In the genomic region with DNA sequence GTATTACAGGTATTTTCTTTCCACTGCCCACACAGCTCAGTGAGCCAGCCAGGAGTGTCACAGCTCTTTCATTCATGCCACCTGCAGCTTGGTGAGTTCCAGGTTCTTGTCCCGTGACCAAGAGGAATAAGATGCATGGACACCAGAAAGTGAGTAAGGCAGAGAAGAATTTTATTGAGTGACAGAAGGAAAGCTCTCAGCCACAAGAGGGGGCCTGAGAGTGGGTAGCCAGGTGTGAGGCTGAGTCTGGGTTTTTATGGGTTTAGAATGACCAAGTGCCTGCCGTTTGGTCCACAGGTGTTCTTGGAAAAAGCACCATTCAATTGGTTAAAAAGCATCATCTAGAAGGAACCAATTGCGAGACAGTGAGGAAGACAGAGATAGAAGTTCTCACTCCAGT, we compare ENCODE assay signal across 16 cellular contexts.
DNase-seq lines count a peak whose midpoint lies in the region; ATAC-seq, FAIRE-seq and TF ChIP-seq lines count a peak whose summit lies in the region.
"Had no signal": no experiment of that assay in that cellular context is flagged by ENCODE, and none has a peak within 500 bp of the region (broad histone marks: within the 10 kb centered on the region; RNA-seq: fewer than 3 reads in every experiment).

No MANE protein-coding gene starts in this region.

- H2BK20ac ChIP-seq in H9 (ENCODE audit: low read depth, low read length, poor library complexity, severe bottlenecking), result no peak overlapping the region
- no peak overlapping the region for H2BK20ac ChIP-seq in H1 (ENCODE audit: low read length)

- H3K14ac ChIP-seq in H9 (ENCODE audit: insufficient read depth, low read length) (no peak overlapping the region), H1 (ENCODE audit: insufficient read length) (no peak overlapping the region)

- no peaks in the 10 kb centered on the region for H3K4me1 Mint-ChIP-seq in H9

- H3K27ac ChIP-seq in H9 (ENCODE audit: insufficient read length, low read depth, low read length), result no peak overlapping the region
- H3K27ac ChIP-seq in OCI-LY3 (ENCODE audit: low read length), result no peak overlapping the region
- no peak overlapping the region for H3K27ac ChIP-seq in H1 (ENCODE audit: low read depth, low read length)

- H2BK12ac ChIP-seq in H9 (ENCODE audit: insufficient read length, low read depth, low read length) (no peak overlapping the region), H1 (ENCODE audit: low read depth, low read length) (no peak overlapping the region)

- H3K79me1 ChIP-seq in H9 (ENCODE audit: insufficient read depth, low read depth, low read length, poor library complexity, severe bottlenecking), result no peaks in the 10 kb centered on the region
- no peaks in the 10 kb centered on the region for H3K79me1 ChIP-seq in H1 (ENCODE audit: low read depth, low read length)

- in situ Hi-C loops in ACHN (cut with HindIII; ENCODE audit: low pct_ligation_motif_present, low pct_unique_long_range_greater_than_20kb, low sequenced_read_pairs), result no loop called here

- H3K36me3 ChIP-seq in BE2C (no peaks in the 10 kb centered on the region), OCI-LY3 (replicated peaks; ENCODE audit: low read depth, low read length) (no peaks in the 10 kb centered on the region), H1 (ENCODE audit: control insufficient read depth in 2 of 4, insufficient read depth in 4 of 4, low read length in 3 of 4) (no peaks in the 10 kb centered on the region)

- H2BK120ac ChIP-seq in H9 (ENCODE audit: low read depth, low read length, poor library complexity, severe bottlenecking) (no peak overlapping the region), H1 (replicated peaks; ENCODE audit: low read depth, low read length) (no peak overlapping the region)

- H3T11ph ChIP-seq in H9 (ENCODE audit: low read length), result no peak overlapping the region

- no peaks in the 10 kb centered on the region; the same call in 1 of the 2 replicates for H3K27me3 Mint-ChIP-seq in H9 (ENCODE audit: low read depth)

- H3K27me3 ChIP-seq in BE2C, result no peaks in the 10 kb centered on the region
- H3K27me3 ChIP-seq in H9 (ENCODE audit: insufficient read depth, low read length), result no peaks in the 10 kb centered on the region
- H3K27me3 ChIP-seq in OCI-LY3 (ENCODE audit: low read depth, low read length), result no peaks in the 10 kb centered on the region
- peaks cover 0 to 2% (median 0%) of the 10 kb centered on the region in 4 experiments; a peak in 1 of 7 replicates for H3K27me3 ChIP-seq in H1 (replicated peaks in 1 of 4; ENCODE audit: control insufficient read depth in 3 of 4, extremely low read depth in 1 of 4, insufficient read depth in 3 of 4, low read length in 3 of 4)

- peaks cover 13 to 20% of the 10 kb centered on the region in 2 experiments for H3K9me3 Mint-ChIP-seq in H9

- CTCF ChIA-PET in H1 (lab: Charles Lee; ENCODE audit: partially characterized antibody), result no interaction called here

- no peaks in the 10 kb centered on the region for H3K9me3 ChIP-seq in BE2C
- no peaks in the 10 kb centered on the region for H3K9me3 ChIP-seq in H9 (ENCODE audit: control insufficient read depth, low read depth, low read length)
- H3K9me3 ChIP-seq in OCI-LY3 (ENCODE audit: insufficient read depth, low read length), result no peaks in the 10 kb centered on the region
- no peaks in the 10 kb centered on the region for H3K9me3 ChIP-seq in H1 (ENCODE audit: insufficient read depth in 2 of 2, low read depth in 1 of 2, low read length in 1 of 2)

- no peak overlapping the region for H4K91ac ChIP-seq in H9 (ENCODE audit: insufficient read length, low read depth, low read length)
- H4K91ac ChIP-seq in H1 (replicated peaks; ENCODE audit: insufficient read length, low read length), result no peak overlapping the region

- DNase-seq in BE2C (no peak), H9 (peak; percentile 45), H1 (ENCODE audit: low read depth in 1 of 2, low spot score in 2 of 2) (no peak), ACHN (no peak), urothelium cell line (ENCODE audit: low spot score) (no peak)
- DNase-seq: Caco-2, DMS79, KG1, NCI-H1105, NCI-H1694 treated with DMSO at 0.1 percent for 48 hours, NCI-H446, NCI-H748 treated with DMSO at 0.1 percent for 48 hours, SHP77 treated with DMSO at 0.1 percent for 48 hours had no signal

- no peak overlapping the region for H3K4me3 ChIP-seq in BE2C (ENCODE audit: low read depth, low read length)
- H3K4me3 ChIP-seq in OCI-LY3 (ENCODE audit: low read length), result no peak overlapping the region
- no peak overlapping the region for H3K4me3 ChIP-seq in H1 (ENCODE audit: extremely low read depth in 1 of 4, insufficient read depth in 2 of 4, low read depth in 3 of 4, low read length in 4 of 4)

- H3K79me2 ChIP-seq in H9 (ENCODE audit: insufficient read depth, low read length), result no peaks in the 10 kb centered on the region
- no peaks in the 10 kb centered on the region for H3K79me2 ChIP-seq in OCI-LY3 (ENCODE audit: low read length)
- H3K79me2 ChIP-seq in H1 (ENCODE audit: control insufficient read depth in 1 of 2, insufficient read depth in 2 of 2, low read length in 2 of 2), result no peaks in the 10 kb centered on the region

- no peak overlapping the region; a peak in 1 of 7 replicates for H3K27ac Mint-ChIP-seq in H9

- POLR2A ChIA-PET in H1 (lab: Charles Lee; ENCODE audit: partially characterized antibody), result no interaction called here

- no peak overlapping the region for H2BK15ac ChIP-seq in H9 (ENCODE audit: low read depth, low read length)
- no peak overlapping the region for H2BK15ac ChIP-seq in H1 (ENCODE audit: low read length)

- no peak overlapping the region for H3K9ac ChIP-seq in H9 (ENCODE audit: extremely low read depth, insufficient read length, low read length)
- no peak overlapping the region for H3K9ac ChIP-seq in OCI-LY3 (ENCODE audit: low read length)
- no peak overlapping the region for H3K9ac ChIP-seq in H1 (replicated peaks in 1 of 4; ENCODE audit: extremely low read depth in 1 of 4, low read depth in 3 of 4, low read length in 3 of 4)

- FAIRE-seq in H1 (lab: Jason Lieb, UNC) (no peak), urothelium cell line (lab: Jason Lieb, UNC) (no peak)

- no CpG with 5 or more reads among the region's 3 CpGs for WGBS in H9 (ENCODE audit: extremely low coverage, insufficient read length, low lambda C conversion rate)
- WGBS in H1 (ENCODE audit: extremely low coverage in 1 of 2, insufficient coverage in 1 of 2, insufficient read length in 1 of 2, insufficient replicate concordance in 2 of 2, low coverage in 1 of 2, low lambda C conversion rate in 2 of 2, missing lambda C conversion rate in 1 of 2), 2 experiments, result 80% methylated on average over 3 of the region's 3 CpGs; no CpG with 5 or more reads in 1 of the 2 experiments

- H2BK5ac ChIP-seq in H9 (ENCODE audit: insufficient read length, low read length), result no peak overlapping the region
- no peak overlapping the region for H2BK5ac ChIP-seq in H1 (ENCODE audit: low read depth, low read length)

- H3K4me3 Mint-ChIP-seq in H9, result no peak overlapping the region

- H4K20me1 ChIP-seq in H9 (ENCODE audit: control insufficient read depth, insufficient read depth, insufficient read length), result no peaks in the 10 kb centered on the region
- no peaks in the 10 kb centered on the region for H4K20me1 ChIP-seq in OCI-LY3 (ENCODE audit: insufficient read depth, low read length)
- no peaks in the 10 kb centered on the region for H4K20me1 ChIP-seq in H1 (replicated peaks in 1 of 2; ENCODE audit: control insufficient read depth in 1 of 2, insufficient read depth in 2 of 2, low read length in 2 of 2)

- TF ChIP-seq POLR2A in H1 (IDR thresholded peaks at IDR 0.05; ENCODE audit: control extremely low read depth in 1 of 2, low read depth in 2 of 2, low read length in 2 of 2), result no peak

- TF ChIP-seq CTCF in BE2C (IDR thresholded peaks at IDR 0.05; ENCODE audit: low read depth, low read length) (peak; percentile 20; the same call in 1 of the 2 replicates), H9 (conservative IDR thresholded peaks at IDR 0.05) (peak; percentile 25; the same call in 2 of the 3 replicates), OCI-LY3 (IDR thresholded peaks at IDR 0.05; ENCODE audit: low read depth, low read length) (peak; percentile 23), H1 (IDR thresholded peaks at IDR 0.05; ENCODE audit: control extremely low read depth in 1 of 3, insufficient read depth in 1 of 3, low read depth in 1 of 3, low read length in 3 of 3) (peak; percentile 39 to 61 (median 58))

- no peak overlapping the region for H4K5ac ChIP-seq in H9 (ENCODE audit: insufficient read length, low read depth, low read length)
- no peak overlapping the region for H4K5ac ChIP-seq in H1 (ENCODE audit: insufficient read length, low read depth, low read length)

- H3K18ac ChIP-seq in H9 (ENCODE audit: insufficient read length, low read depth, low read length), result no peak overlapping the region
- no peak overlapping the region for H3K18ac ChIP-seq in H1 (ENCODE audit: extremely low read depth, low read length)

- H3K4me2 ChIP-seq in H9 (ENCODE audit: insufficient read depth, insufficient read length, low read length) (no peak overlapping the region), OCI-LY3 (ENCODE audit: low read length) (no peak overlapping the region), H1 (ENCODE audit: insufficient read depth in 1 of 2, low read depth in 2 of 2, low read length in 2 of 2) (no peak overlapping the region)

- H3K36me3 Mint-ChIP-seq in H9 (ENCODE audit: insufficient read depth in 1 of 3, low read depth in 3 of 3), result peaks cover 0 to 9% (median 7%) of the 10 kb centered on the region in 3 experiments; a peak in 4 of 7 replicates

- H2AFZ ChIP-seq in H9 (ENCODE audit: low read length), result no peak overlapping the region
- no peak overlapping the region for H2AFZ ChIP-seq in OCI-LY3 (ENCODE audit: low read depth, low read length)
- 0 out of 2 replicates have a peak overlapping the region, but pooled peaks have one; percentile 8 for H2AFZ ChIP-seq in H1 (ENCODE audit: low read length)

- H2AK5ac ChIP-seq in H9 (ENCODE audit: insufficient read length, low read length), result no peak overlapping the region
- H2AK5ac ChIP-seq in H1 (ENCODE audit: low read depth, low read length), result no peak overlapping the region

- H3K23me2 ChIP-seq in H9 (ENCODE audit: insufficient read length, low read depth, low read length, poor library complexity, severe bottlenecking) (no peaks in the 10 kb centered on the region), H1 (ENCODE audit: low read depth, low read length) (no peaks in the 10 kb centered on the region; the same call in 1 of the 2 replicates)

- TF ChIP-seq RAD21 in H1 (IDR thresholded peaks at IDR 0.05 in 1 of 2, conservative IDR thresholded peaks at IDR 0.05 in 1 of 2; ENCODE audit: low read depth in 2 of 2, low read length in 2 of 2), result peak; percentile 68 to 70

- no peak overlapping the region for H3K56ac ChIP-seq in H9 (ENCODE audit: insufficient read length, low read depth, low read length)
- H3K56ac ChIP-seq in H1 (replicated peaks; ENCODE audit: insufficient read length, low read depth, low read length), result no peak overlapping the region

- H3K4me1 ChIP-seq in BE2C (no peaks in the 10 kb centered on the region), H9 (ENCODE audit: insufficient read depth, low read length) (no peaks in the 10 kb centered on the region), OCI-LY3 (ENCODE audit: low read length) (no peaks in the 10 kb centered on the region), H1 (replicated peaks in 1 of 4; ENCODE audit: control insufficient read depth in 3 of 4, insufficient read depth in 4 of 4, low read length in 3 of 4) (no peaks in the 10 kb centered on the region)
- H3K4me1 ChIP-seq: Caco-2 had no signal

- H4K8ac ChIP-seq in H9 (replicated peaks; ENCODE audit: insufficient read length, low read depth, low read length), result no peak overlapping the region
- H4K8ac ChIP-seq in H1 (ENCODE audit: extremely low read depth, insufficient read depth, low read length), result no peak overlapping the region

- no peak for TF ChIP-seq EP300 in H1 (IDR thresholded peaks at IDR 0.05; ENCODE audit: borderline replicate concordance in 1 of 2, low read depth in 2 of 2, low read length in 2 of 2)

- H3K4ac ChIP-seq in H9 (ENCODE audit: low read depth, low read length), result no peak overlapping the region
- no peak overlapping the region for H3K4ac ChIP-seq in H1 (replicated peaks; ENCODE audit: insufficient read length, low read depth, low read length)

- no peak for ATAC-seq in GM18873 (IDR thresholded peaks at IDR 0.05; ENCODE audit: low FRiP score, unreplicated experiment)
- no peak for ATAC-seq in GM19455 (IDR thresholded peaks at IDR 0.05; ENCODE audit: unreplicated experiment)

- H3K23ac ChIP-seq in H9 (ENCODE audit: insufficient read length, low read depth, low read length), result no peak overlapping the region
- no peak overlapping the region for H3K23ac ChIP-seq in H1 (ENCODE audit: insufficient read length)
